Comparison of ENCODE assay signal across 25 cellular contexts in the genomic region with DNA sequence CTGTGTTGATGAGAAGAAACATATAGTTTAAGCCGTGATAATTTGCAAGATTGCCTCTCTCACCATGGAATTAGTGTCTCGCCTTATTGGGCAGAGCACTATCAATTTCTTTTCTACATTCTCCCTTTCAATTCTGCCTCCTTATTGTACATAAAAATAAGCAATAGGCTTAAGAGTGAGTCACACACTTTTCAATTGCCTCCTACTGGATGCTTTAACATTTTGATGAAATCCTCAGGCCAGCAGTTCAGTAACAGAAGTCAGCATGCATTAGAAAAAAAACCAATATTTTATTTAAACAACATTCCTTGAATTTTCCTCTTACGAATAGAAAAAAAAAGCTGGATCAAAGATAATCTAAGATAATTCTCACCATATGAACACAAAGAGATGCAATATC. TPM values are rescaled to one million over a fixed set of nuclear protein-coding genes. Genes with fewer than 3 reads are reported as not detected.
"Had no signal": no experiment of that assay in that cellular context is flagged by ENCODE, and none has a peak within 500 bp of the region (broad histone marks: within the 10 kb centered on the region; RNA-seq: fewer than 3 reads in every experiment).

No MANE protein-coding gene starts in this region.

- H3K36me3 ChIP-seq: esophagus muscularis mucosa, left ventricle myocardium inferior, lower lobe of right lung, neural progenitor cell, pancreas, upper lobe of left lung, uterus had no signal

- H3K4me2 ChIP-seq: neural progenitor cell had no signal

- H3K4me3 ChIP-seq: coronary artery, esophagus muscularis mucosa, left ventricle myocardium inferior, lower lobe of right lung, neural progenitor cell, pancreas, upper lobe of left lung, uterus had no signal

- H2AFZ ChIP-seq: neural progenitor cell had no signal

- H3K4me1 ChIP-seq: lower lobe of right lung, neural progenitor cell, pancreas, upper lobe of left lung, uterus had no signal

- H3K9me3 ChIP-seq: esophagus muscularis mucosa, left ventricle myocardium inferior, lower lobe of right lung, pancreas, upper lobe of left lung, uterus had no signal

- H3K9ac ChIP-seq: neural progenitor cell had no signal

- H3K27ac ChIP-seq: coronary artery, esophagus muscularis mucosa, left ventricle myocardium inferior, lower lobe of right lung, neural progenitor cell, pancreas, upper lobe of left lung, uterus had no signal

- H3K27me3 ChIP-seq: neural progenitor cell, pancreas, upper lobe of left lung, uterus had no signal

- ATAC-seq: lower lobe of right lung, natural killer cell, pancreas, right cardiac atrium had no signal

- DNase-seq: effector CD4-positive, alpha-beta T cell; endodermal cell; foreskin fibroblast; islet precursor cell; left ventricle myocardium inferior; lower lobe of right lung; natural killer cell; nucleus accumbens; pancreas; right cardiac atrium; small intestine; stimulated activated CD4-positive, alpha-beta T cell treated with anti-CD3 and anti-CD28 coated beads, Interleukin-2, amount 100 ng/mL, for 48 hours; stimulated activated naive CD4-positive, alpha-beta T cell treated with Interleukin-2 at 50 U/mL for 16 hours; upper lobe of left lung; uterus had no signal

RNA-seq across cellular contexts. Expression of a gene that starts 40.4 kb away (rescaled TPM):
- total RNA-seq: dermis microvascular lymphatic vessel endothelial cell, endodermal cell, endothelial cell of umbilical vein, esophagus muscularis mucosa, left ventricle myocardium inferior, lower lobe of right lung, mesothelial cell of epicardium, mucosa of gallbladder, myocyte, natural killer cell, pancreas, progenitor cell of endocrine pancreas, right cardiac atrium, upper lobe of left lung, uterus had no signal
- polyA plus RNA-seq: endothelial cell of umbilical vein, right cardiac atrium, small intestine, thymus had no signal

RNA-seq across cellular contexts. Expression of a gene that starts 54.9 kb away (rescaled TPM):
- total RNA-seq: dermis microvascular lymphatic vessel endothelial cell, endodermal cell, endothelial cell of umbilical vein, esophagus muscularis mucosa, left ventricle myocardium inferior, lower lobe of right lung, mesothelial cell of epicardium, mucosa of gallbladder, myocyte, natural killer cell, progenitor cell of endocrine pancreas, right cardiac atrium, upper lobe of left lung, uterus had no signal
- polyA plus RNA-seq: endothelial cell of umbilical vein, pancreas, right cardiac atrium, small intestine, thymus had no signal

RNA-seq across cellular contexts. Expression of a gene that starts 58.7 kb away (rescaled TPM):
- total RNA-seq: dermis microvascular lymphatic vessel endothelial cell, endodermal cell, endothelial cell of umbilical vein, esophagus muscularis mucosa, left ventricle myocardium inferior, lower lobe of right lung, mesothelial cell of epicardium, mucosa of gallbladder, myocyte, natural killer cell, progenitor cell of endocrine pancreas, right cardiac atrium, upper lobe of left lung had no signal
- polyA plus RNA-seq: endothelial cell of umbilical vein, right cardiac atrium, small intestine, thymus had no signal
